Comparison of ENCODE assay signal across 9 cellular contexts in the genomic region with DNA sequence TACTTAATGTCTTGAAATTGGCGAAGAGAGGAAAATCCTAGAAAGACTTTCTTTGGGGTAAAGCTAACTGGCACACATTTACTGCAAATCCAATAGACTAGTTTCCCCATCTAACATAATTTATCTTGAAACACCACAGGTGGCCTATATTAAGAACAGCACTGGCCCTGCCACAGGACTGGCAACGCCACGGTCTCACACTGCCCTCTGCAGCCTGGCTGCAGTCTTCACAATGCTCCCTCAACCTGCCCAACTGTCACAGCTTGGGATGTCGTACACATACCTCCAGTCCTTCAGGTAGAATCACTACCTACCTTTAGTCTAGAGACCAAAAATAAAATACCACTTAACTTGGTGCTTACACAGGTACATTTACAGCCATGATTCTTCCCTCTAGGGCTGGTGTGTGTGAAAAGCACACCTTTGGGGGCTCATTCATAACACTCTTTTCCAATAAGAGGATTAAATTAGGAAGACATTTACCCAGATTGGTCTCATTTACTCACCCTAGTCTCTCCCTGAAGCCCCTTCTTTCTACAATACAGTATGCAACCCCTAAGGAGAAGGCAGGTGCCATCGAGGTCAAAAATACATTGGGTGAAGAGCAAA.
DNase-seq lines count a peak whose midpoint lies in the region; ATAC-seq, FAIRE-seq and TF ChIP-seq lines count a peak whose summit lies in the region.
"Had no signal": no experiment of that assay in that cellular context is flagged by ENCODE, and none has a peak within 500 bp of the region (broad histone marks: within the 10 kb centered on the region; RNA-seq: fewer than 3 reads in every experiment).

No MANE protein-coding gene starts in this region.

- no peaks in the 10 kb centered on the region for H3K27me3 ChIP-seq in bronchial epithelial cell (ENCODE audit: control insufficient read depth, insufficient read depth, low read length)

- DNase-seq in DMS 273 treated with DMSO at 0.1 percent for 48 hours (lab: John Stamatoyannopoulos, UW) (peak; percentile 65), HT1080 (ENCODE audit: low read depth) (peak; percentile 70), OCI-LY7 (ENCODE audit: low spot score) (peak; percentile 65), bronchial epithelial cell (ENCODE audit: low read depth) (peak; percentile 63), kidney (peak; percentile 84)
- peak in 2 of 3 donors; percentile 6 to 12 for DNase-seq in stimulated activated CD4-positive, alpha-beta T cell treated with anti-CD3 and anti-CD28 coated beads, TNF-alpha, amount 100 ng/mL, for 48 hours (ENCODE audit: low read depth in 3 of 3)

- H3K4me1 ChIP-seq in OCI-LY7 (ENCODE audit: insufficient read depth, low read length, poor library complexity, severe bottlenecking), result no peaks in the 10 kb centered on the region
- H3K4me1 ChIP-seq in kidney (ENCODE audit: control insufficient read depth in 1 of 2, insufficient read depth in 1 of 2, low read depth in 1 of 2, low read length in 2 of 2), result no peaks in the 10 kb centered on the region

- H3K9me3 ChIP-seq in OCI-LY7 (ENCODE audit: low read length), result no peaks in the 10 kb centered on the region
- H3K9me3 ChIP-seq in kidney (ENCODE audit: control insufficient read depth in 1 of 2, low read length in 2 of 2), result no peaks in the 10 kb centered on the region

- intact Hi-C loops in OCI-LY7 (cut with micrococcal nuclease; ENCODE audit: unreplicated experiment) (loop anchor here (1.0 to 10.0 kb wide), 2 partner anchors 107 to 1406 kb away; partner anchors contain the start of gene MEIS1), kidney (cut with DNase I) (no loop called here)

- POLR2A ChIA-PET in OCI-LY7 (lab: Charles Lee), result no interaction called here

- no peak overlapping the region for H3K27ac ChIP-seq in OCI-LY7 (ENCODE audit: low read depth, low read length, poor library complexity, severe bottlenecking)
- H3K27ac ChIP-seq in kidney (ENCODE audit: low read depth in 2 of 2, low read length in 2 of 2), result no peak overlapping the region

- TF ChIP-seq CTCF in OCI-LY7 (conservative IDR thresholded peaks at IDR 0.05; ENCODE audit: low read length) (peak; percentile 84), bronchial epithelial cell (IDR thresholded peaks at IDR 0.05; ENCODE audit: insufficient read depth, low read length, severe bottlenecking) (peak; percentile 91), kidney (IDR thresholded peaks at IDR 0.05; ENCODE audit: borderline replicate concordance, extremely low read depth, insufficient read depth) (peak; percentile 78)

- ATAC-seq in GM19351 (IDR thresholded peaks at IDR 0.05; ENCODE audit: unreplicated experiment), result peak; percentile 91
- no peak for ATAC-seq in activated CD4-positive, CD25-positive, alpha-beta regulatory T cell treated with anti-CD3 and anti-CD28 coated beads, Interleukin-2, amount 50 U/mL, for 24 hours
- ATAC-seq: T-cell had no signal

- no TSS peak for BruUV-seq in OCI-LY7 (replicated peaks; lab: Mats Ljungman, UMichigan)

- no peaks in the 10 kb centered on the region for H3K36me3 ChIP-seq in OCI-LY7 (ENCODE audit: insufficient read depth, low read length)
- H3K36me3 ChIP-seq in bronchial epithelial cell (ENCODE audit: control insufficient read depth, insufficient read depth, low read length), result no peaks in the 10 kb centered on the region
- no peaks in the 10 kb centered on the region for H3K36me3 ChIP-seq in kidney (ENCODE audit: control insufficient read depth in 1 of 2, insufficient read depth in 2 of 2, low read length in 2 of 2)

- no peaks in the 10 kb centered on the region for H4K20me1 ChIP-seq in OCI-LY7 (ENCODE audit: insufficient read depth, low read length)

- no peaks in the 10 kb centered on the region for H3K9me2 ChIP-seq in OCI-LY7 (ENCODE audit: insufficient read depth, low read length)

- CTCF ChIA-PET in OCI-LY7 (lab: Charles Lee; ENCODE audit: unreplicated experiment), result no interaction called here

- H3K4me2 ChIP-seq in OCI-LY7 (ENCODE audit: low read length), result no peak overlapping the region

- FAIRE-seq in bronchial epithelial cell (lab: Jason Lieb, UNC) (no peak), kidney (lab: Jason Lieb, UNC) (no peak)

- H3K9ac ChIP-seq in kidney (ENCODE audit: low read length in 2 of 2), result no peak overlapping the region

- no peaks in the 10 kb centered on the region for H3K79me2 ChIP-seq in OCI-LY7 (ENCODE audit: insufficient read depth, low read depth, low read length)

- no peak overlapping the region for H3K4me3 ChIP-seq in OCI-LY7 (ENCODE audit: low read depth, low read length, poor library complexity, severe bottlenecking)
- no peak overlapping the region for H3K4me3 ChIP-seq in bronchial epithelial cell (ENCODE audit: low read depth, low read length)
- H3K4me3 ChIP-seq in kidney (ENCODE audit: low read length in 2 of 2), result no peak overlapping the region

- H2AFZ ChIP-seq in OCI-LY7 (ENCODE audit: low read length), result no peak overlapping the region

Comparison
In these comparisons a context has a peak if more than half of its experiments do, and no peak if none do; other contexts are left out.
1. DNase-seq: peak in every context shown above with its lines; median percentile 84 in kidney; 70 in HT1080; 65 in DMS 273 treated with DMSO at 0.1 percent for 48 hours; 65 in OCI-LY7; 63 in bronchial epithelial cell; 9 in stimulated activated CD4-positive, alpha-beta T cell treated with anti-CD3 and anti-CD28 coated beads, TNF-alpha, amount 100 ng/mL, for 48 hours.